Comparison of ENCODE assay signal across 21 cellular contexts in genomic region chr9:105445203-105445881, GRCh38. TPM values are rescaled to one million over a fixed set of nuclear protein-coding genes. Genes with fewer than 3 reads are reported as not detected.
DNase-seq lines count a peak whose midpoint lies in the region; ATAC-seq and TF ChIP-seq lines count a peak whose summit lies in the region.
"Had no signal": no experiment of that assay in that cellular context is flagged by ENCODE, and none has a peak within 500 bp of the region (broad histone marks: within the 10 kb centered on the region; RNA-seq: fewer than 3 reads in every experiment).

No MANE protein-coding gene starts in this region.

- TF ChIP-seq CTCF in coronary artery (IDR thresholded peaks at IDR 0.05), result no peak

- H3K4me3 ChIP-seq in coronary artery, result no peak overlapping the region
- H3K4me3 ChIP-seq: ovary had no signal

- ATAC-seq in sciatic nerve (peak; percentile 9), GM21360 (IDR thresholded peaks at IDR 0.05; ENCODE audit: unreplicated experiment) (no peak), GM19397 (IDR thresholded peaks at IDR 0.05; ENCODE audit: unreplicated experiment) (no peak)
- ATAC-seq: foreskin keratinocyte; Panc1; stimulated activated effector memory CD8-positive, alpha-beta T cell treated with anti-CD3 and anti-CD28 coated beads, Interleukin-12 subunit alpha, Interleukin-12 subunit beta, amount 100 ng/mL, for 72 hours; T-helper 17 cell had no signal

- H3K27ac ChIP-seq in coronary artery, result no peak overlapping the region
- H3K27ac ChIP-seq: foreskin keratinocyte, ovary had no signal

- CTCF ChIA-PET in HEK293T (lab: Yijun Ruan, JAX), result interaction anchor here (0.6 kb wide), 1 partner anchor 460 kb away, joined by 4 read pairs; no protein-coding TSS in a partner anchor

- DNase-seq in Ammon's horn (ENCODE audit: low spot score) (peak; percentile 24), HEK293T (ENCODE audit: extremely low spot score) (no peak), globus pallidus (ENCODE audit: low spot score) (peak; percentile 53), sciatic nerve (ENCODE audit: low spot score) (no peak), coronary artery (ENCODE audit: low spot score) (no peak)
- DNase-seq: activated CD4-positive, alpha-beta T cell treated with anti-CD3 and anti-CD28 coated beads, Interleukin-2, amount 10 ng/mL, durations not matched to agents 24 days and 14 days; CD8-positive, alpha-beta memory T cell; DMS53; foreskin keratinocyte; GDM1; Karpas-422; kidney glomerular epithelial cell; NCI-H187; NCI-H345; ovary; stimulated activated CD4-positive, alpha-beta T cell treated with anti-CD3 and anti-CD28 coated beads, Interleukin-2, amount 100 ng/mL, for 24 hours; T-helper 17 cell had no signal

- POLR2A ChIA-PET in HEK293T (lab: Yijun Ruan, JAX), result no interaction called here

- intact Hi-C loops in sciatic nerve (cut with DNase I), result no loop called here

TF ChIP-seq in HEK293T, 16 proteins besides CTCF, POLR2A, EP300 and RAD21:
- TF ChIP-seq PKNOX1 (IDR thresholded peaks at IDR 0.05), result 0 out of 2 replicates have a peak, but pooled peaks have one; percentile 44
- TF ChIP-seq ZNF384 (IDR thresholded peaks at IDR 0.05), result no peak

RNA-seq across cellular contexts. Expression of gene FSD1L, which starts 2.5 kb away (rescaled TPM):
- 14.0 TPM for total RNA-seq in sciatic nerve

Comparison
In these comparisons a context has a peak if more than half of its experiments do, and no peak if none do; other contexts are left out.
1. DNase-seq: peak in Ammon's horn (single experiment) and globus pallidus (single experiment); none in HEK293T (single experiment), sciatic nerve (single experiment) and coronary artery (single experiment).